In genomic region chr2:84840306-84840705, GRCh38 we compare ENCODE assay signal across 3 cellular contexts.
TF ChIP-seq lines count a peak whose summit lies in the region.

No MANE protein-coding gene starts in this region.

TF ChIP-seq in SK-N-SH treated with all-trans-retinoic acid at 6 μM for 48 hours, 23 proteins besides CTCF, POLR2A, EP300 and RAD21:
- no peak for TF ChIP-seq ARNTL (CRISPR knock-in tag; IDR thresholded peaks at IDR 0.05; ENCODE audit: borderline replicate concordance, low read depth)
- TF ChIP-seq ZNF70 (CRISPR knock-in tag; IDR thresholded peaks at IDR 0.05), result no peak
- TF ChIP-seq ZC3H10 (CRISPR knock-in tag; IDR thresholded peaks at IDR 0.05), result no peak
- TF ChIP-seq TSHZ2 (CRISPR knock-in tag; IDR thresholded peaks at IDR 0.05), result no peak
- TF ChIP-seq, protein P1, sequence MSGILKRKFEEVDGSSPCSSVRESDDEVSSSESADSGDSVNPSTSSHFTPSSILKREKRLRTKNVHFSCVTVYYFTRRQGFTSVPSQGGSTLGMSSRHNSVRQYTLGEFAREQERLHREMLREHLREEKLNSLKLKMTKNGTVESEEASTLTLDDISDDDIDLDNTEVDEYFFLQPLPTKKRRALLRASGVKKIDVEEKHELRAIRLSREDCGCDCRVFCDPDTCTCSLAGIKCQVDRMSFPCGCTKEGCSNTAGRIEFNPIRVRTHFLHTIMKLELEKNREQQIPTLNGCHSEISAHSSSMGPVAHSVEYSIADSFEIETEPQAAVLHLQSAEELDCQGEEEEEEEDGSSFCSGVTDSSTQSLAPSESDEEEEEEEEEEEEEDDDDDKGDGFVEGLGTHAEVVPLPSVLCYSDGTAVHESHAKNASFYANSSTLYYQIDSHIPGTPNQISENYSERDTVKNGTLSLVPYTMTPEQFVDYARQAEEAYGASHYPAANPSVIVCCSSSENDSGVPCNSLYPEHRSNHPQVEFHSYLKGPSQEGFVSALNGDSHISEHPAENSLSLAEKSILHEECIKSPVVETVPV (CRISPR knock-in tag; IDR thresholded peaks at IDR 0.05), result no peak
- no peak for TF ChIP-seq PPARA (CRISPR knock-in tag; IDR thresholded peaks at IDR 0.05; ENCODE audit: borderline replicate concordance)

TF ChIP-seq in SK-N-SH, 30 proteins besides CTCF, POLR2A, EP300 and RAD21 (continued from another document):
- TF ChIP-seq JUND (IDR thresholded peaks at IDR 0.05) (no peak), MAX (IDR thresholded peaks at IDR 0.05; ENCODE audit: low read depth) (no peak), POLR2AphosphoS5 (IDR thresholded peaks at IDR 0.05; ENCODE audit: low read depth, low read length) (no peak), FOSL2 (IDR thresholded peaks at IDR 0.05; ENCODE audit: borderline replicate concordance, low read depth) (no peak), IRF3 (IDR thresholded peaks at IDR 0.05; ENCODE audit: low read depth, low read length) (no peak), USF1 (IDR thresholded peaks at IDR 0.05; ENCODE audit: borderline replicate concordance, low read depth) (no peak), CHD2 (IDR thresholded peaks at IDR 0.05; ENCODE audit: low read length, partially characterized antibody) (no peak), ELF1 (IDR thresholded peaks at IDR 0.05) (no peak), RXRA (IDR thresholded peaks at IDR 0.05; ENCODE audit: borderline replicate concordance, low read depth) (no peak), NRF1 (IDR thresholded peaks at IDR 0.05; ENCODE audit: low read depth, low read length) (no peak)

TF ChIP-seq in HCT116, 20 proteins besides CTCF, POLR2A, EP300 and RAD21:
- no peak for TF ChIP-seq ZBTB33 (IDR thresholded peaks at IDR 0.05; ENCODE audit: extremely low read depth, insufficient replicate concordance, low read length)
- TF ChIP-seq EZH2phosphoT487 (IDR thresholded peaks at IDR 0.05; ENCODE audit: borderline replicate concordance), result no peak
